11 cellular contexts compared by ENCODE assay signal in genomic region chr18:12092398-12093229, GRCh38. TPM values are rescaled to one million over a fixed set of nuclear protein-coding genes. Genes with fewer than 3 reads are reported as not detected.
A peak's percentile ranks its signal among the peaks of the same experiment; 100 is the strongest.
DNase-seq lines count a peak whose midpoint lies in the region; ATAC-seq, FAIRE-seq and TF ChIP-seq lines count a peak whose summit lies in the region.
"Had no signal": no experiment of that assay in that cellular context is flagged by ENCODE, and none has a peak within 500 bp of the region (broad histone marks: within the 10 kb centered on the region; RNA-seq: fewer than 3 reads in every experiment).

No MANE protein-coding gene starts in this region.

- DNase-seq in NCI-H2171 treated with DMSO at 0.1 percent for 48 hours (lab: John Stamatoyannopoulos, UW) (peak; percentile 2), NCI-H2171 (lab: John Stamatoyannopoulos, UW) (no peak), NCI-H146 (lab: John Stamatoyannopoulos, UW) (peak; percentile 42), bronchial epithelial cell (ENCODE audit: low read depth) (no peak), Ammon's horn (ENCODE audit: low spot score) (no peak), substantia nigra (lab: John Stamatoyannopoulos, UW) (no peak)
- DNase-seq in stimulated activated effector memory CD8-positive, alpha-beta T cell treated with anti-CD3 and anti-CD28 coated beads, Interleukin-12 subunit alpha, Interleukin-12 subunit beta, amount 100 ng/mL, for 72 hours (ENCODE audit: low spot score in 2 of 2) = no peak
- DNase-seq: effector memory CD4-positive, alpha-beta T cell had no signal

- peak; percentile 74 for TF ChIP-seq CTCF in bronchial epithelial cell (IDR thresholded peaks at IDR 0.05; ENCODE audit: insufficient read depth, low read length, severe bottlenecking)

- H3K4me3 Mint-ChIP-seq in stimulated activated effector memory CD8-positive, alpha-beta T cell treated with anti-CD3 and anti-CD28 coated beads, Interleukin-12 subunit alpha, Interleukin-12 subunit beta, amount 100 ng/mL, for 72 hours = no peak overlapping the region
- H3K4me3 Mint-ChIP-seq: T-helper 1 cell treated with Interleukin-12 subunit alpha and Interleukin-12 subunit beta and Interleukin-4 antibody, amounts not matched to agents 30 μg/mL and 1 μg/mL, for 36 hours had no signal

- no peaks in the 10 kb centered on the region for H3K9me3 Mint-ChIP-seq in stimulated activated effector memory CD8-positive, alpha-beta T cell treated with anti-CD3 and anti-CD28 coated beads, Interleukin-12 subunit alpha, Interleukin-12 subunit beta, amount 100 ng/mL, for 72 hours
- H3K9me3 Mint-ChIP-seq: T-helper 1 cell treated with Interleukin-12 subunit alpha and Interleukin-12 subunit beta and Interleukin-4 antibody, amounts not matched to agents 30 μg/mL and 1 μg/mL, for 36 hours had no signal

- no peak overlapping the region for H3K27ac Mint-ChIP-seq in stimulated activated effector memory CD8-positive, alpha-beta T cell treated with anti-CD3 and anti-CD28 coated beads, Interleukin-12 subunit alpha, Interleukin-12 subunit beta, amount 100 ng/mL, for 72 hours
- H3K27ac Mint-ChIP-seq: T-helper 1 cell treated with Interleukin-12 subunit alpha and Interleukin-12 subunit beta and Interleukin-4 antibody, amounts not matched to agents 30 μg/mL and 1 μg/mL, for 36 hours had no signal

- H3K4me1 Mint-ChIP-seq in stimulated activated effector memory CD8-positive, alpha-beta T cell treated with anti-CD3 and anti-CD28 coated beads, Interleukin-12 subunit alpha, Interleukin-12 subunit beta, amount 100 ng/mL, for 72 hours = no peaks in the 10 kb centered on the region

- H3K4me3 ChIP-seq in bronchial epithelial cell (ENCODE audit: low read depth, low read length) = no peak overlapping the region

- ATAC-seq in stimulated activated effector memory CD8-positive, alpha-beta T cell treated with anti-CD3 and anti-CD28 coated beads, Interleukin-12 subunit alpha, Interleukin-12 subunit beta, amount 100 ng/mL, for 72 hours = peak; percentile 51
- no peak for ATAC-seq in HG03520 (IDR thresholded peaks at IDR 0.05; ENCODE audit: unreplicated experiment)

- H3K27ac ChIP-seq in substantia nigra (ENCODE audit: low read depth, low read length, poor library complexity, severe bottlenecking) = no peak overlapping the region
- H3K27ac ChIP-seq: neutrophil had no signal

- H3K27me3 ChIP-seq in bronchial epithelial cell (ENCODE audit: control insufficient read depth, insufficient read depth, low read length) = no peaks in the 10 kb centered on the region

- H3K36me3 ChIP-seq in bronchial epithelial cell (ENCODE audit: control insufficient read depth, insufficient read depth, low read length) = no peaks in the 10 kb centered on the region
- H3K36me3 ChIP-seq: neutrophil had no signal

- H3K36me3 Mint-ChIP-seq in stimulated activated effector memory CD8-positive, alpha-beta T cell treated with anti-CD3 and anti-CD28 coated beads, Interleukin-12 subunit alpha, Interleukin-12 subunit beta, amount 100 ng/mL, for 72 hours = no peaks in the 10 kb centered on the region

- no peak for FAIRE-seq in bronchial epithelial cell (lab: Jason Lieb, UNC)

RNA-seq across cellular contexts. Expression of gene ANKRD62, which starts 1.0 kb away (rescaled TPM):
- total RNA-seq in bronchial epithelial cell = under 0.01 and 0.13 TPM in 2 replicates

Comparison
In these comparisons a context has a peak if more than half of its experiments do, and no peak if none do; other contexts are left out.
1. DNase-seq: peak in NCI-H2171 treated with DMSO at 0.1 percent for 48 hours (single experiment) and NCI-H146 (single experiment); none in NCI-H2171 (single experiment), bronchial epithelial cell (single experiment), stimulated activated effector memory CD8-positive, alpha-beta T cell treated with anti-CD3 and anti-CD28 coated beads, Interleukin-12 subunit alpha, Interleukin-12 subunit beta, amount 100 ng/mL, for 72 hours (0 of 2), Ammon's horn (single experiment) and substantia nigra (0 of 49).